Comparison of ENCODE assay signal across 25 cellular contexts in genomic region chr6:22221630-22222029, GRCh38.
A peak's percentile ranks its signal among the peaks of the same experiment; 100 is the strongest.
DNase-seq lines count a peak whose midpoint lies in the region; ATAC-seq, FAIRE-seq and TF ChIP-seq lines count a peak whose summit lies in the region.
"Had no signal": no experiment of that assay in that cellular context is flagged by ENCODE, and none has a peak within 500 bp of the region (broad histone marks: within the 10 kb centered on the region; RNA-seq: fewer than 3 reads in every experiment).

No MANE protein-coding gene starts in this region.

- H3K36me3 ChIP-seq in HUES48 (ENCODE audit: control insufficient read depth, insufficient read depth, low read length) (no peaks in the 10 kb centered on the region), bronchial epithelial cell (ENCODE audit: control insufficient read depth, insufficient read depth, low read length) (no peaks in the 10 kb centered on the region), iPS DF 6.9 (ENCODE audit: control insufficient read depth, insufficient read depth, low read length) (no peaks in the 10 kb centered on the region), neural progenitor cell (no peaks in the 10 kb centered on the region), mucosa of descending colon (ENCODE audit: low read depth) (no peaks in the 10 kb centered on the region)
- H3K36me3 ChIP-seq: ascending aorta, esophagus muscularis mucosa, ovary, thyroid gland had no signal

- H3K27ac ChIP-seq in HUES48 (ENCODE audit: low read depth, low read length) (peak overlapping the region; percentile 52), iPS DF 6.9 (ENCODE audit: low read length) (no peak overlapping the region), neural progenitor cell (no peak overlapping the region)
- H3K27ac ChIP-seq: ascending aorta, esophagus muscularis mucosa, ovary, thyroid gland had no signal

- H3K27me3 Mint-ChIP-seq in neural progenitor cell (ENCODE audit: insufficient read depth, low read depth), result no peaks in the 10 kb centered on the region
- H3K27me3 Mint-ChIP-seq: activated CD4-positive, alpha-beta T cell treated with anti-CD3 and anti-CD28 coated beads, Interleukin-2, amount 10 ng/mL, durations not matched to agents 7 days and 5 days; activated naive CD8-positive, alpha-beta T cell; stimulated activated naive CD8-positive, alpha-beta T cell treated with anti-CD3 and anti-CD28 coated beads, Interleukin-15, Interleukin-2, amounts not matched to agents 100 ng/mL and 50 ng/mL, for 24 hours had no signal

- H3K4me1 Mint-ChIP-seq in neural progenitor cell, result peaks cover 13% of the 10 kb centered on the region
- H3K4me1 Mint-ChIP-seq: activated CD4-positive, alpha-beta T cell treated with anti-CD3 and anti-CD28 coated beads, Interleukin-2, amount 10 ng/mL, durations not matched to agents 7 days and 5 days had no signal

- H3K4me3 Mint-ChIP-seq in neural progenitor cell, result no peak overlapping the region
- H3K4me3 Mint-ChIP-seq: activated CD4-positive, alpha-beta T cell treated with anti-CD3 and anti-CD28 coated beads, Interleukin-2, amount 10 ng/mL, durations not matched to agents 7 days and 5 days; activated naive CD8-positive, alpha-beta T cell; CD8-positive, alpha-beta T cell; stimulated activated naive CD8-positive, alpha-beta T cell treated with anti-CD3 and anti-CD28 coated beads, Interleukin-15, Interleukin-2, amounts not matched to agents 100 ng/mL and 50 ng/mL, for 24 hours had no signal

- no peak overlapping the region for H2AFZ ChIP-seq in neural progenitor cell (replicated peaks)

- peaks cover 3% of the 10 kb centered on the region for H3K9me3 Mint-ChIP-seq in neural progenitor cell
- H3K9me3 Mint-ChIP-seq: activated CD4-positive, alpha-beta T cell treated with anti-CD3 and anti-CD28 coated beads, Interleukin-2, amount 10 ng/mL, durations not matched to agents 7 days and 5 days; CD8-positive, alpha-beta T cell; stimulated activated naive CD8-positive, alpha-beta T cell treated with anti-CD3 and anti-CD28 coated beads, Interleukin-15, Interleukin-2, amounts not matched to agents 100 ng/mL and 50 ng/mL, for 24 hours had no signal

- H3K4me1 ChIP-seq in HUES48 (ENCODE audit: control insufficient read depth, insufficient read depth, low read length) (peaks cover 32% of the 10 kb centered on the region), iPS DF 6.9 (ENCODE audit: control insufficient read depth, insufficient read depth, low read length) (peaks cover 3% of the 10 kb centered on the region), neural progenitor cell (peaks cover 22% of the 10 kb centered on the region), mucosa of descending colon (ENCODE audit: low read depth) (no peaks in the 10 kb centered on the region)
- H3K4me1 ChIP-seq: ascending aorta, esophagus muscularis mucosa, thyroid gland had no signal

- H3K79me2 ChIP-seq in neural progenitor cell (ENCODE audit: low read depth), result peaks cover 23% of the 10 kb centered on the region

- intact Hi-C loops in mucosa of descending colon (cut with DNase I, micrococcal nuclease), result no loop called here

- no peak for FAIRE-seq in bronchial epithelial cell (lab: Jason Lieb, UNC)
- FAIRE-seq: GM12891, islet of Langerhans, RCC 7860 had no signal

- no peaks in the 10 kb centered on the region for H3K9me3 ChIP-seq in HUES48 (ENCODE audit: control insufficient read depth, insufficient read depth, low read length)
- H3K9me3 ChIP-seq in iPS DF 6.9 (ENCODE audit: control insufficient read depth, insufficient read depth, low read length), result no peaks in the 10 kb centered on the region
- H3K9me3 ChIP-seq in neural progenitor cell (ENCODE audit: low read depth), result no peaks in the 10 kb centered on the region
- no peaks in the 10 kb centered on the region for H3K9me3 ChIP-seq in mucosa of descending colon
- H3K9me3 ChIP-seq: ascending aorta, esophagus muscularis mucosa, ovary, thyroid gland had no signal

- peak; percentile 91 for DNase-seq in bronchial epithelial cell (ENCODE audit: low read depth)
- DNase-seq in iPS DF 6.9 (ENCODE audit: low read depth, low spot score), result peak; percentile 18
- DNase-seq in neural progenitor cell (ENCODE audit: low spot score), result no peak
- no peak for DNase-seq in mucosa of descending colon
- no peak for DNase-seq in HCEC 1CT
- no peak for DNase-seq in NCI-H2171 (lab: John Stamatoyannopoulos, UW)
- DNase-seq: activated CD4-positive, alpha-beta T cell treated with anti-CD3 and anti-CD28 coated beads, Interleukin-2, amount 10 ng/mL, durations not matched to agents 7 days and 5 days; CD8-positive, alpha-beta T cell; NCI-H1105; NCI-H2029; NCI-H446; NK-92 treated with Interleukin-12 subunit alpha and Interleukin-12 subunit beta, amount 100 ng/mL, for 24 hours; ovary; stimulated activated CD4-positive, alpha-beta T cell treated with anti-CD3 and anti-CD28 coated beads, Interleukin-12 subunit alpha, Interleukin-12 subunit beta, amount 100 ng/mL, for 4 hours; stimulated activated CD4-positive, alpha-beta T cell treated with anti-CD3 and anti-CD28 coated beads, Interleukin-4, amount 100 ng/mL, for 4 hours; thyroid gland had no signal

- no peak overlapping the region for H3K9ac ChIP-seq in HUES48 (ENCODE audit: low read depth, low read length)
- H3K9ac ChIP-seq in neural progenitor cell, result no peak overlapping the region

- H3K36me3 Mint-ChIP-seq in neural progenitor cell, result peaks cover 4% of the 10 kb centered on the region
- H3K36me3 Mint-ChIP-seq: activated naive CD8-positive, alpha-beta T cell; CD8-positive, alpha-beta T cell had no signal

- TF ChIP-seq CTCF in bronchial epithelial cell (IDR thresholded peaks at IDR 0.05; ENCODE audit: insufficient read depth, low read length, severe bottlenecking), result no peak
- no peak for TF ChIP-seq CTCF in neural progenitor cell (IDR thresholded peaks at IDR 0.05)
- no peak for TF ChIP-seq CTCF in mucosa of descending colon (IDR thresholded peaks at IDR 0.05)

- ATAC-seq in GM18519 (IDR thresholded peaks at IDR 0.05; ENCODE audit: low FRiP score, unreplicated experiment) (no peak), mucosa of descending colon (no peak)
- ATAC-seq: CD8-positive, alpha-beta T cell had no signal

- no peaks in the 10 kb centered on the region for H4K20me1 ChIP-seq in neural progenitor cell (ENCODE audit: low read depth)

- peak overlapping the region; percentile 51 for H3K4me3 ChIP-seq in HUES48 (ENCODE audit: low read depth, low read length)
- H3K4me3 ChIP-seq in bronchial epithelial cell (ENCODE audit: low read depth, low read length), result peak overlapping the region; percentile 2
- H3K4me3 ChIP-seq in iPS DF 6.9 (ENCODE audit: low read length), result no peak overlapping the region
- peak overlapping the region; percentile 36 for H3K4me3 ChIP-seq in neural progenitor cell
- no peak overlapping the region for H3K4me3 ChIP-seq in mucosa of descending colon
- H3K4me3 ChIP-seq: ascending aorta, esophagus muscularis mucosa, ovary, thyroid gland had no signal

- H3K27me3 ChIP-seq in HUES48 (ENCODE audit: control insufficient read depth, insufficient read depth, low read length) (no peaks in the 10 kb centered on the region), bronchial epithelial cell (ENCODE audit: control insufficient read depth, insufficient read depth, low read length) (no peaks in the 10 kb centered on the region), iPS DF 6.9 (ENCODE audit: control insufficient read depth, insufficient read depth, low read length) (no peaks in the 10 kb centered on the region), neural progenitor cell (no peaks in the 10 kb centered on the region)
- H3K27me3 ChIP-seq: ascending aorta, esophagus muscularis mucosa, ovary, thyroid gland had no signal

- WGBS in iPS DF 6.9 (ENCODE audit: insufficient coverage, insufficient read length), result no CpG with 5 or more reads among the region's 3 CpGs

- H3F3A ChIP-seq in neural progenitor cell (ENCODE audit: low read depth), result peaks cover 25% of the 10 kb centered on the region

- H3K4me2 ChIP-seq in neural progenitor cell, result peak overlapping the region; percentile 72

- H3K27ac Mint-ChIP-seq in neural progenitor cell, result no peak overlapping the region
- H3K27ac Mint-ChIP-seq: activated CD4-positive, alpha-beta T cell treated with anti-CD3 and anti-CD28 coated beads, Interleukin-2, amount 10 ng/mL, durations not matched to agents 7 days and 5 days; activated naive CD8-positive, alpha-beta T cell; CD8-positive, alpha-beta T cell; stimulated activated naive CD8-positive, alpha-beta T cell treated with anti-CD3 and anti-CD28 coated beads, Interleukin-15, Interleukin-2, amounts not matched to agents 100 ng/mL and 50 ng/mL, for 24 hours had no signal

Comparison
In these comparisons a context has a peak if more than half of its experiments do, and no peak if none do; other contexts are left out.
1. H3K4me3 ChIP-seq: peak in HUES48 (single experiment), bronchial epithelial cell (single experiment) and neural progenitor cell (single experiment); none in iPS DF 6.9 (single experiment) and mucosa of descending colon (single experiment).
2. DNase-seq: peak in bronchial epithelial cell (single experiment) and iPS DF 6.9 (single experiment); none in neural progenitor cell (single experiment), mucosa of descending colon (0 of 3), HCEC 1CT (single experiment) and NCI-H2171 (single experiment).